ENCODE assay signal across 8 cellular contexts in genomic region chr20:44884907-44885391, GRCh38. TPM values are rescaled to one million over a fixed set of nuclear protein-coding genes. Genes with fewer than 3 reads are reported as not detected.
A peak's percentile ranks its signal among the peaks of the same experiment; 100 is the strongest.
DNase-seq lines count a peak whose midpoint lies in the region; ATAC-seq and TF ChIP-seq lines count a peak whose summit lies in the region.

No MANE protein-coding gene starts in this region.

- H3K27ac ChIP-seq in left lung (peak overlapping the region in 1 of 2 donors; percentile 100), thoracic aorta (peak overlapping the region; percentile 66 to 97)

- H3K9me3 ChIP-seq in left lung (no peaks in the 10 kb centered on the region), thoracic aorta (no peaks in the 10 kb centered on the region)

- peaks cover 55% of the 10 kb centered on the region for H3K4me1 Mint-ChIP-seq in activated CD4-positive, alpha-beta T cell treated with anti-CD3 and anti-CD28 coated beads for 36 hours
- peaks cover 48% of the 10 kb centered on the region for H3K4me1 Mint-ChIP-seq in activated naive CD8-positive, alpha-beta T cell treated with anti-CD3 and anti-CD28 coated beads for 36 hours

- DNase-seq in activated CD4-positive, alpha-beta T cell treated with anti-CD3 and anti-CD28 coated beads for 36 hours = no peak
- DNase-seq in activated CD4-positive, alpha-beta T cell treated with anti-CD3 and anti-CD28 coated beads for 1 hour = no peak
- DNase-seq in activated naive CD8-positive, alpha-beta T cell treated with anti-CD3 and anti-CD28 coated beads for 36 hours = no peak
- no peak for DNase-seq in left lung
- no peak for DNase-seq in thoracic aorta (ENCODE audit: low spot score)
- DNase-seq in SIG-M5 (lab: John Stamatoyannopoulos, UW) = no peak
- no peak for DNase-seq in H4 (ENCODE audit: low spot score)

- POLR2A ChIA-PET in activated CD4-positive, alpha-beta T cell treated with anti-CD3 and anti-CD28 coated beads for 36 hours (lab: Charles Lee) = interaction anchor here (0.6 to 1.7 kb wide), 6 partner anchors 9 to 86 kb away, joined by 3 to 12 read pairs (median 4); partner anchors contain the start of genes PABPC1L and TOMM34

- no peak for TF ChIP-seq CTCF in left lung (IDR thresholded peaks at IDR 0.05)
- TF ChIP-seq CTCF in thoracic aorta (IDR thresholded peaks at IDR 0.05) = no peak

- H3K4me3 ChIP-seq in left lung = peak overlapping the region; percentile 96 to 100
- H3K4me3 ChIP-seq in thoracic aorta = peak overlapping the region; percentile 95

- H3K4me3 Mint-ChIP-seq in activated CD4-positive, alpha-beta T cell treated with anti-CD3 and anti-CD28 coated beads for 36 hours = peak overlapping the region; percentile 94
- peak overlapping the region; percentile 94 for H3K4me3 Mint-ChIP-seq in activated naive CD8-positive, alpha-beta T cell treated with anti-CD3 and anti-CD28 coated beads for 36 hours

- H3K27ac Mint-ChIP-seq in activated CD4-positive, alpha-beta T cell treated with anti-CD3 and anti-CD28 coated beads for 36 hours = peak overlapping the region; percentile 93
- peak overlapping the region; percentile 87 for H3K27ac Mint-ChIP-seq in activated naive CD8-positive, alpha-beta T cell treated with anti-CD3 and anti-CD28 coated beads for 36 hours

- no peaks in the 10 kb centered on the region for H3K9me3 Mint-ChIP-seq in activated CD4-positive, alpha-beta T cell treated with anti-CD3 and anti-CD28 coated beads for 36 hours (ENCODE audit: low read depth)
- no peaks in the 10 kb centered on the region for H3K9me3 Mint-ChIP-seq in activated naive CD8-positive, alpha-beta T cell treated with anti-CD3 and anti-CD28 coated beads for 36 hours

- intact Hi-C loops in activated CD4-positive, alpha-beta T cell treated with anti-CD3 and anti-CD28 coated beads for 36 hours (cut with DNase I, micrococcal nuclease) = loop anchor here (1.0 to 10.0 kb wide), 12 partner anchors 25 to 1802 kb away; partner anchors contain the start of genes OSER1 (in 2 of the 2), DNTTIP1 (in 1 of the 2), KCNK15 (in 1 of the 2) and PABPC1L (in 1 of the 2)
- intact Hi-C loops in left lung (cut with DNase I) = no loop called here

- H3K4me1 ChIP-seq in left lung (peaks cover 19 to 43% of the 10 kb centered on the region in 2 donors), thoracic aorta (ENCODE audit: control insufficient read depth in 1 of 2, low read depth in 2 of 2) (peaks cover 32 to 44% of the 10 kb centered on the region in 2 donors)

- H3K27me3 Mint-ChIP-seq in activated CD4-positive, alpha-beta T cell treated with anti-CD3 and anti-CD28 coated beads for 36 hours = no peaks in the 10 kb centered on the region
- no peaks in the 10 kb centered on the region for H3K27me3 Mint-ChIP-seq in activated naive CD8-positive, alpha-beta T cell treated with anti-CD3 and anti-CD28 coated beads for 36 hours

- H3K36me3 Mint-ChIP-seq in activated CD4-positive, alpha-beta T cell treated with anti-CD3 and anti-CD28 coated beads for 36 hours (ENCODE audit: low read depth) = peaks cover 31% of the 10 kb centered on the region
- peaks cover 23% of the 10 kb centered on the region for H3K36me3 Mint-ChIP-seq in activated naive CD8-positive, alpha-beta T cell treated with anti-CD3 and anti-CD28 coated beads for 36 hours

- CTCF ChIA-PET in activated CD4-positive, alpha-beta T cell treated with anti-CD3 and anti-CD28 coated beads for 36 hours (lab: Charles Lee) = interaction anchor here (0.9 to 1.5 kb wide), 5 partner anchors 9 to 24 kb away, joined by 3 to 8 read pairs (median 4); partner anchors contain the start of gene PABPC1L

- peak; percentile 59 for ATAC-seq in activated CD4-positive, alpha-beta T cell treated with anti-CD3 and anti-CD28 coated beads for 36 hours
- peak; percentile 0 for ATAC-seq in left lung
- ATAC-seq in thoracic aorta (ENCODE audit: insufficient number of reproducible peaks, low FRiP score, low read depth) = no peak
- ATAC-seq in HG03442 (IDR thresholded peaks at IDR 0.05; ENCODE audit: unreplicated experiment) = no peak

- H3K36me3 ChIP-seq in left lung = no peaks in the 10 kb centered on the region
- H3K36me3 ChIP-seq in thoracic aorta = no peaks in the 10 kb centered on the region

- no peaks in the 10 kb centered on the region for H3K27me3 ChIP-seq in left lung
- H3K27me3 ChIP-seq in thoracic aorta (replicated peaks; ENCODE audit: insufficient read depth) = no peaks in the 10 kb centered on the region

RNA-seq across cellular contexts. Expression of gene YWHAB, which starts 0.6 kb away (rescaled TPM):
- total RNA-seq in activated CD4-positive, alpha-beta T cell treated with anti-CD3 and anti-CD28 coated beads for 36 hours = 100 to 1,000 TPM; 273 to 326 TPM
- 100 to 1,000 TPM; 247 TPM for total RNA-seq in activated naive CD8-positive, alpha-beta T cell treated with anti-CD3 and anti-CD28 coated beads for 36 hours
- 100 to 1,000 TPM; 188 to 228 TPM for total RNA-seq in left lung
- 100 to 1,000 TPM; 135 to 156 TPM for total RNA-seq in thoracic aorta
- total RNA-seq in H4 (2014; rRNA removed; shearing (Covaris generic)) = 51.6 and 73.7 TPM in 2 replicates

RNA-seq across cellular contexts. Expression of gene PABPC1L, which starts 24.9 kb away (rescaled TPM):
- 10 to 100 TPM; 61.7 to 71.3 TPM for total RNA-seq in activated CD4-positive, alpha-beta T cell treated with anti-CD3 and anti-CD28 coated beads for 36 hours
- total RNA-seq in activated naive CD8-positive, alpha-beta T cell treated with anti-CD3 and anti-CD28 coated beads for 36 hours = 10 to 100 TPM; 75.3 to 79.3 TPM
- total RNA-seq in left lung (10 to 100 TPM; 41.2 to 41.3 TPM), thoracic aorta (10 to 100 TPM; 29.5 to 33.2 TPM)
- total RNA-seq in H4 (2014; rRNA removed; shearing (Covaris generic)) = 1.4 and 3.5 TPM in 2 replicates

Comparison
In these comparisons a context has a peak if more than half of its experiments do, and no peak if none do; other contexts are left out.
1. ATAC-seq: peak in activated CD4-positive, alpha-beta T cell treated with anti-CD3 and anti-CD28 coated beads for 36 hours (single experiment) and left lung (single experiment); none in thoracic aorta (single experiment) and HG03442 (single experiment).
2. intact Hi-C loops: an anchor here in activated CD4-positive, alpha-beta T cell treated with anti-CD3 and anti-CD28 coated beads for 36 hours (1.0 to 10.0 kb wide); none called in left lung.